Comparison of ENCODE assay signal across 9 cellular contexts in the genomic region with DNA sequence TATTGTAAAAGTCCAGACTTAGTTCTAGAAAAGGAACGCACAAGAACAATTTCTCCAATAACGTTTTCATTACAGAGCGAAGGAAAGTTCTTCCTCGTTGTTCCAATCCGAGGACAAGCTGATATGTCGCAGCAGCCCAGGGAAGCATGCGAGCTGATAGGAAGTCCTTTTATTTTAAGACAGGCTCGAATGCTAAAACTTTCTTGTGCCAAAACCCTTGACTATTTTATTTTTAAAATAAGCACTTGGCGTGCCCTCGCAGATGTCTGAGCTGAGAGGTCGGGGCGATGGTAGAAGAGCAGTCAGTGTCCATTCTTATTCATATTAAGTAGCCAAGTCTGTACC. TPM values are rescaled to one million over a fixed set of nuclear protein-coding genes. Genes with fewer than 3 reads are reported as not detected.
DNase-seq lines count a peak whose midpoint lies in the region; ATAC-seq, FAIRE-seq and TF ChIP-seq lines count a peak whose summit lies in the region.
"Had no signal": no experiment of that assay in that cellular context is flagged by ENCODE, and none has a peak within 500 bp of the region (broad histone marks: within the 10 kb centered on the region; RNA-seq: fewer than 3 reads in every experiment).

No MANE protein-coding gene starts in this region.

- no peak for TF ChIP-seq POLR2A in GM12892 (IDR thresholded peaks at IDR 0.05; ENCODE audit: low read depth, low read length)

- peak overlapping the region; percentile 83 for H3K27ac Mint-ChIP-seq in astrocyte (ENCODE audit: unreplicated experiment)

- no peaks in the 10 kb centered on the region for H3K36me3 Mint-ChIP-seq in astrocyte (ENCODE audit: low read depth, unreplicated experiment)

- FAIRE-seq in astrocyte (lab: Jason Lieb, UNC) (no peak), GM12892 (lab: Jason Lieb, UNC) (no peak)

- H3K4me2 ChIP-seq in astrocyte (ENCODE audit: low read length): peak overlapping the region; percentile 86

- peak overlapping the region; percentile 95 for H3K4me3 Mint-ChIP-seq in astrocyte (ENCODE audit: unreplicated experiment)

- peak overlapping the region; percentile 84 for H2AFZ ChIP-seq in astrocyte (ENCODE audit: low read depth, low read length)

- peak overlapping the region; percentile 80 for H3K4me3 ChIP-seq in astrocyte (ENCODE audit: insufficient read depth, low read depth, low read length)
- no peak overlapping the region for H3K4me3 ChIP-seq in effector memory CD4-positive, alpha-beta T cell (ENCODE audit: insufficient read depth, low read depth, low read length, poor library complexity, severe bottlenecking)

- H3K4me1 Mint-ChIP-seq in astrocyte (ENCODE audit: low read depth, unreplicated experiment): peaks cover 22% of the 10 kb centered on the region

- peaks cover 16% of the 10 kb centered on the region for H3K27me3 ChIP-seq in astrocyte (ENCODE audit: insufficient read depth, low read length)
- H3K27me3 ChIP-seq in effector memory CD4-positive, alpha-beta T cell (replicated peaks; ENCODE audit: control insufficient read depth, insufficient read depth, low read length, poor library complexity, severe bottlenecking): peaks cover 4% of the 10 kb centered on the region

- peaks cover 5% of the 10 kb centered on the region for H3K4me1 ChIP-seq in astrocyte (ENCODE audit: insufficient read depth, low read length)
- H3K4me1 ChIP-seq in effector memory CD4-positive, alpha-beta T cell (ENCODE audit: control insufficient read depth, insufficient read depth, low read length, poor library complexity, severe bottlenecking): no peaks in the 10 kb centered on the region

- H3K36me3 ChIP-seq in astrocyte (ENCODE audit: insufficient read depth, low read length): no peaks in the 10 kb centered on the region
- no peaks in the 10 kb centered on the region for H3K36me3 ChIP-seq in effector memory CD4-positive, alpha-beta T cell (ENCODE audit: control insufficient read depth, insufficient read depth, low read length)

- H3K27ac ChIP-seq in astrocyte (ENCODE audit: low read depth, low read length) (no peak overlapping the region), substantia nigra (ENCODE audit: low read depth, low read length, poor library complexity, severe bottlenecking) (peak overlapping the region; percentile 54)
- H3K27ac ChIP-seq in effector memory CD4-positive, alpha-beta T cell (ENCODE audit: insufficient read depth, low read length, poor library complexity, severe bottlenecking): no peak overlapping the region

- DNase-seq in SHP77 (lab: John Stamatoyannopoulos, UW) (peak; percentile 5 to 35), SHP77 treated with DMSO at 0.1 percent for 48 hours (lab: John Stamatoyannopoulos, UW) (no peak), astrocyte (ENCODE audit: low read depth) (no peak), iris pigment epithelial cell (ENCODE audit: low read depth) (peak; percentile 26), substantia nigra (lab: John Stamatoyannopoulos, UW) (no peak), GM12892 (ENCODE audit: insufficient read length) (no peak)
- no peak for DNase-seq in effector memory CD4-positive, alpha-beta T cell
- DNase-seq: AML-193 had no signal

- peak overlapping the region; percentile 63 for H3K9ac ChIP-seq in astrocyte (ENCODE audit: low read length)

- H3K27me3 Mint-ChIP-seq in astrocyte (ENCODE audit: low read depth, unreplicated experiment): peaks cover 5% of the 10 kb centered on the region

- TF ChIP-seq CTCF in astrocyte (IDR thresholded peaks at IDR 0.05; ENCODE audit: insufficient read depth, low read depth, low read length): no peak

- no peaks in the 10 kb centered on the region for H3K79me2 ChIP-seq in astrocyte (ENCODE audit: insufficient read depth, low read length)

- H4K20me1 ChIP-seq in astrocyte (ENCODE audit: insufficient read depth, low read length): no peaks in the 10 kb centered on the region

- no peaks in the 10 kb centered on the region for H3K9me3 Mint-ChIP-seq in astrocyte (ENCODE audit: unreplicated experiment)

- H3K9me3 ChIP-seq in astrocyte (ENCODE audit: insufficient read depth, low read depth, low read length): no peaks in the 10 kb centered on the region
- H3K9me3 ChIP-seq in effector memory CD4-positive, alpha-beta T cell (ENCODE audit: control insufficient read depth, low read length): no peaks in the 10 kb centered on the region

- ATAC-seq in HG03442 (IDR thresholded peaks at IDR 0.05; ENCODE audit: unreplicated experiment): no peak

RNA-seq across cellular contexts. Expression of gene MITF, which starts 0.4 kb away (rescaled TPM):
- total RNA-seq in astrocyte: 6.0 and 6.2 TPM in 2 replicates
- polyA plus RNA-seq in GM12892 (2012; ENCODE audit: missing spikeins): not detected

Comparison
In these comparisons a context has a peak if more than half of its experiments do, and no peak if none do; other contexts are left out.
1. DNase-seq: peak in SHP77 (2 of 2) and iris pigment epithelial cell (single experiment); none in SHP77 treated with DMSO at 0.1 percent for 48 hours (single experiment), astrocyte (single experiment), substantia nigra (0 of 49), effector memory CD4-positive, alpha-beta T cell (0 of 3) and GM12892 (single experiment).